10 cellular contexts compared by ENCODE assay signal in genomic region chr3:34017757-34018156, GRCh38.
"Had no signal": no experiment of that assay in that cellular context is flagged by ENCODE, and none has a peak within 500 bp of the region (broad histone marks: within the 10 kb centered on the region; RNA-seq: fewer than 3 reads in every experiment).

No MANE protein-coding gene starts in this region.

- H3K4me3 ChIP-seq: hepatocyte, pancreas had no signal

- H2AFZ ChIP-seq: hepatocyte had no signal

- H3K27ac ChIP-seq: hepatocyte, pancreas, VCaP had no signal

- H3K36me3 ChIP-seq: pancreas had no signal

- H3K27me3 ChIP-seq: hepatocyte, pancreas had no signal

- H3K4me2 ChIP-seq: hepatocyte had no signal

- H3K9me3 Mint-ChIP-seq: activated T-helper 2 cell treated with anti-CD3 and anti-CD28 coated beads, Interferon-gamma antibody, Interleukin-2, Interleukin-4, amounts not matched to agents 10 μg/mL and 5 μg/mL and 100 μg/mL, durations not matched to agents 14 hours and 24 hours and 36 hours had no signal

- DNase-seq: effector memory CD4-positive, alpha-beta T cell; erythroblast; pancreas; stimulated activated CD4-positive, alpha-beta T cell treated with anti-CD3 and anti-CD28 coated beads, Interleukin-15, amount 100 ng/mL, for 24 hours; stimulated activated CD4-positive, alpha-beta T cell treated with anti-CD3 and anti-CD28 coated beads, Interleukin-4, amount 100 ng/mL, for 24 hours; SW 1271; T1000 had no signal

- H3K9me3 ChIP-seq: pancreas had no signal

- ATAC-seq: pancreas had no signal

- H3K4me1 ChIP-seq: pancreas had no signal
